ENCODE assay signal across 8 cellular contexts in genomic region chr10:43573250-43574034, GRCh38. TPM values are rescaled to one million over a fixed set of nuclear protein-coding genes. Genes with fewer than 3 reads are reported as not detected.
DNase-seq lines count a peak whose midpoint lies in the region; ATAC-seq and TF ChIP-seq lines count a peak whose summit lies in the region.

No MANE protein-coding gene starts in this region.

- H3K27ac ChIP-seq in CD8-positive, alpha-beta memory T cell (ENCODE audit: low read depth, low read length) = peak overlapping the region; percentile 45
- peak overlapping the region; percentile 88 for H3K27ac ChIP-seq in Panc1 (ENCODE audit: low read length)
- H3K27ac ChIP-seq in esophagus muscularis mucosa (replicated peaks in 1 of 4) = peak overlapping the region; percentile 64 to 86 (median 76)
- H3K27ac ChIP-seq in parathyroid adenoma = no peak overlapping the region
- H3K27ac ChIP-seq in OCI-LY7 (ENCODE audit: low read depth, low read length, poor library complexity, severe bottlenecking) = no peak overlapping the region

- no peaks in the 10 kb centered on the region for H3K9me2 ChIP-seq in OCI-LY7 (ENCODE audit: insufficient read depth, low read length)

- TF ChIP-seq EP300 in esophagus muscularis mucosa (IDR thresholded peaks at IDR 0.05) = no peak

- no peaks in the 10 kb centered on the region for H3K27me3 ChIP-seq in CD8-positive, alpha-beta memory T cell (ENCODE audit: insufficient read depth, low read length, poor library complexity, severe bottlenecking)
- H3K27me3 ChIP-seq in Panc1 (ENCODE audit: control insufficient read depth, insufficient read depth, low read length) (no peaks in the 10 kb centered on the region), esophagus muscularis mucosa (no peaks in the 10 kb centered on the region), parathyroid adenoma (ENCODE audit: control insufficient read depth, insufficient read depth, low read length) (no peaks in the 10 kb centered on the region)

- H2AFZ ChIP-seq in parathyroid adenoma (peak overlapping the region; percentile 93), OCI-LY7 (ENCODE audit: low read length) (no peak overlapping the region)

- H3K9ac ChIP-seq in parathyroid adenoma = no peak overlapping the region

- no peak for TF ChIP-seq POLR2A in esophagus muscularis mucosa (IDR thresholded peaks at IDR 0.05; ENCODE audit: low read depth)

- in situ Hi-C loops in Panc1 (cut with HindIII; ENCODE audit: low pct_unique_long_range_greater_than_20kb, low sequenced_read_pairs) = loop anchor here (5.0 kb wide), 1 partner anchor 69 kb away; no protein-coding TSS in a partner anchor

- intact Hi-C loops in Panc1 (cut with micrococcal nuclease; ENCODE audit: unreplicated experiment) = no loop called here
- intact Hi-C loops in esophagus muscularis mucosa (cut with DNase I) = no loop called here
- intact Hi-C loops in OCI-LY7 (cut with micrococcal nuclease; ENCODE audit: unreplicated experiment) = no loop called here

- peaks cover 2 to 8% (median 3%) of the 10 kb centered on the region in 3 donors for H3K36me3 Mint-ChIP-seq in CD8-positive, alpha-beta memory T cell

- peak overlapping the region; percentile 64 to 94 (median 88) for H3K27ac Mint-ChIP-seq in CD8-positive, alpha-beta memory T cell

- no peaks in the 10 kb centered on the region for H4K20me1 ChIP-seq in OCI-LY7 (ENCODE audit: insufficient read depth, low read length)

- 27% methylated on average over 17 of the region's 17 CpGs for WGBS in esophagus muscularis mucosa

- H3K4me1 Mint-ChIP-seq in CD8-positive, alpha-beta memory T cell = peaks cover 51 to 68% (median 63%) of the 10 kb centered on the region in 3 donors

- DNase-seq in CD8-positive, alpha-beta memory T cell = peak in 2 of 5 donors; percentile 8 to 19
- DNase-seq in Panc1 (ENCODE audit: low read depth, low spot score) (no peak), esophagus muscularis mucosa (ENCODE audit: extremely low spot score) (no peak), GM19238 (ENCODE audit: insufficient read length, low spot score) (no peak), GOT3 (lab: John Stamatoyannopoulos, UW) (no peak), OCI-LY7 (ENCODE audit: low spot score) (no peak)
- no peak for DNase-seq in activated CD8-positive, alpha-beta memory T cell treated with anti-CD3 and anti-CD28 coated beads, Interleukin-2, amount 50 U/mL, for 48 hours

- H3K9me3 Mint-ChIP-seq in CD8-positive, alpha-beta memory T cell = peaks cover 0 to 10% (median 0%) of the 10 kb centered on the region in 5 donors

- CTCF ChIA-PET in CD8-positive, alpha-beta memory T cell (lab: Charles Lee) = interaction anchor here (1.4 to 2.1 kb wide), 3 partner anchors 10 to 116 kb away, joined by 3 to 8 read pairs (median 8); no protein-coding TSS in a partner anchor
- CTCF ChIA-PET in Panc1 (lab: Charles Lee) = no interaction called here
- CTCF ChIA-PET in OCI-LY7 (lab: Charles Lee; ENCODE audit: unreplicated experiment) = no interaction called here

- BruUV-seq in Panc1 (replicated peaks; lab: Mats Ljungman, UMichigan) (TSS peak; percentile 68), OCI-LY7 (replicated peaks; lab: Mats Ljungman, UMichigan) (no TSS peak)

- no peaks in the 10 kb centered on the region for H3K27me3 Mint-ChIP-seq in CD8-positive, alpha-beta memory T cell

- peak overlapping the region; percentile 60 to 86 (median 69) for H3K4me3 Mint-ChIP-seq in CD8-positive, alpha-beta memory T cell

- H3K79me2 ChIP-seq in parathyroid adenoma (no peaks in the 10 kb centered on the region), OCI-LY7 (ENCODE audit: insufficient read depth, low read depth, low read length) (no peaks in the 10 kb centered on the region)

- no peak for TF ChIP-seq CTCF in Panc1 (IDR thresholded peaks at IDR 0.05)
- TF ChIP-seq CTCF in esophagus muscularis mucosa (IDR thresholded peaks at IDR 0.05) = no peak
- TF ChIP-seq CTCF in parathyroid adenoma (IDR thresholded peaks at IDR 0.05) = no peak
- TF ChIP-seq CTCF in OCI-LY7 (conservative IDR thresholded peaks at IDR 0.05; ENCODE audit: low read length) = no peak

- H3K4me2 ChIP-seq in parathyroid adenoma (ENCODE audit: low read length) (peak overlapping the region; percentile 61), OCI-LY7 (ENCODE audit: low read length) (no peak overlapping the region)

- peaks cover 29% of the 10 kb centered on the region for H3K4me1 ChIP-seq in CD8-positive, alpha-beta memory T cell (ENCODE audit: insufficient read depth, low read length)
- peaks cover 7% of the 10 kb centered on the region; the same call in 1 of the 2 replicates for H3K4me1 ChIP-seq in Panc1 (ENCODE audit: control insufficient read depth, insufficient read depth, low read length)
- peaks cover 10 to 25% (median 16%) of the 10 kb centered on the region in 4 donors for H3K4me1 ChIP-seq in esophagus muscularis mucosa
- H3K4me1 ChIP-seq in parathyroid adenoma = peaks cover 3% of the 10 kb centered on the region
- no peaks in the 10 kb centered on the region for H3K4me1 ChIP-seq in OCI-LY7 (ENCODE audit: insufficient read depth, low read length, poor library complexity, severe bottlenecking)

- no peak for ATAC-seq in Panc1

- no peaks in the 10 kb centered on the region for H3K9me3 ChIP-seq in CD8-positive, alpha-beta memory T cell (ENCODE audit: low read length)
- H3K9me3 ChIP-seq in Panc1 (ENCODE audit: control insufficient read depth, insufficient read depth, low read depth, low read length) (peaks cover 23% of the 10 kb centered on the region; the same call in 1 of the 2 replicates), esophagus muscularis mucosa (no peaks in the 10 kb centered on the region), parathyroid adenoma (ENCODE audit: control insufficient read depth, low read length) (no peaks in the 10 kb centered on the region), OCI-LY7 (ENCODE audit: low read length) (no peaks in the 10 kb centered on the region)

- no peaks in the 10 kb centered on the region for H3K36me3 ChIP-seq in CD8-positive, alpha-beta memory T cell (ENCODE audit: insufficient read depth, low read length)
- H3K36me3 ChIP-seq in Panc1 (ENCODE audit: control insufficient read depth, insufficient read depth, low read length) = peaks cover 6% of the 10 kb centered on the region
- peaks cover 0 to 15% (median 2%) of the 10 kb centered on the region in 4 donors for H3K36me3 ChIP-seq in esophagus muscularis mucosa
- no peaks in the 10 kb centered on the region for H3K36me3 ChIP-seq in parathyroid adenoma (ENCODE audit: control insufficient read depth, insufficient read depth, low read length)
- no peaks in the 10 kb centered on the region for H3K36me3 ChIP-seq in OCI-LY7 (ENCODE audit: insufficient read depth, low read length)

- H3K4me3 ChIP-seq in CD8-positive, alpha-beta memory T cell (ENCODE audit: low read length) = peak overlapping the region; percentile 63
- H3K4me3 ChIP-seq in Panc1 (ENCODE audit: low read depth in 2 of 2, low read length in 2 of 2) = peak overlapping the region; percentile 62 to 82
- peak overlapping the region; percentile 66 to 82 (median 72) for H3K4me3 ChIP-seq in esophagus muscularis mucosa
- H3K4me3 ChIP-seq in parathyroid adenoma (ENCODE audit: low read depth, low read length) = peak overlapping the region; percentile 54
- no peak overlapping the region for H3K4me3 ChIP-seq in OCI-LY7 (ENCODE audit: low read depth, low read length, poor library complexity, severe bottlenecking)

- POLR2A ChIA-PET in CD8-positive, alpha-beta memory T cell (lab: Charles Lee) = interaction anchor here (0.6 to 1.7 kb wide), 4 partner anchors 33 to 435 kb away, joined by 3 to 6 read pairs (median 4); partner anchors contain the start of genes CSGALNACT2, ZNF32 and ZNF485
- POLR2A ChIA-PET in Panc1 (lab: Charles Lee) (interaction anchor here (0.6 kb wide), 1 partner anchor 38 kb away, joined by 3 read pairs; no protein-coding TSS in a partner anchor), OCI-LY7 (lab: Charles Lee) (no interaction called here)

RNA-seq across cellular contexts. Expression of gene ZNF239, which starts 1.0 kb away (rescaled TPM):
- total RNA-seq in CD8-positive, alpha-beta memory T cell = 1 to 10 TPM; 1.4 to 1.6 TPM
- 0.90 TPM for polyA plus RNA-seq in CD8-positive, alpha-beta memory T cell
- total RNA-seq in Panc1 (2021; ENCODE audit: unreplicated experiment) (18.5 TPM), esophagus muscularis mucosa (1 to 10 TPM; 2.9 to 5.6 (median 5.2) TPM), OCI-LY7 (2022) (not detected in 2 replicates)
- 12.3 TPM for polyA plus RNA-seq in Panc1 (2012; ENCODE audit: insufficient read length)
- not detected in 2 replicates for total RNA-seq in OCI-LY7 (2014; rRNA removed; shearing (Covaris generic))

RNA-seq across cellular contexts. Expression of gene ZNF485, which starts 32.8 kb away (rescaled TPM):
- total RNA-seq in CD8-positive, alpha-beta memory T cell = 1 to 10 TPM; 5.5 to 7.6 TPM
- polyA plus RNA-seq in CD8-positive, alpha-beta memory T cell = 5.4 TPM
- total RNA-seq in Panc1 (2021; ENCODE audit: unreplicated experiment) = 10.6 TPM
- polyA plus RNA-seq in Panc1 (2012; ENCODE audit: insufficient read length) = 5.1 TPM
- total RNA-seq in esophagus muscularis mucosa = 1 to 10 TPM; 1.9 to 2.8 (median 2.2) TPM
- 2.9 and 9.9 TPM in 2 replicates for total RNA-seq in OCI-LY7 (2014; rRNA removed; shearing (Covaris generic))
- total RNA-seq in OCI-LY7 (2022) = 6.4 and 7.9 TPM in 2 replicates

Comparison
In these comparisons a context has a peak if more than half of its experiments do, and no peak if none do; other contexts are left out.
1. H3K27ac ChIP-seq: peak in CD8-positive, alpha-beta memory T cell (single experiment), Panc1 (single experiment) and esophagus muscularis mucosa (4 of 4); none in parathyroid adenoma (single experiment) and OCI-LY7 (single experiment).